In the genomic region with DNA sequence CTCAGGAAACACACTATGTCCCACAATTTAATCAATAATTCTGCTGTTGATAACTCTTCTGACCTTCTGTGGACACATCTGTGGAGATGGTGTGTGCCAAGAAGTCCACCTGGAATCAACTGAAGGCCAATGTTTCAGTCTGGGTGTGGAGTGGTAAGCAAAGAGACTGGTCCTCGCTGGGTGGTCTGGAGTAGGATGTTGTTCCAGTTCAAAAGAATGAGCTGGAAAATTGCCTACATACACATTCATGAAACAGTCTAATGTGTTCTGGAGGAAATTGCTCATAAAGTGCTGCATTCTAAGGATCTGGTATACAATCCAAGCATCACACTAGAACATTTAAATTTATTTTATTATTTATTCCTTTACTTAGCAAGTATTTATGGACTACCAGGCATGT, we compare ENCODE assay signal across 16 cellular contexts. TPM values are rescaled to one million over a fixed set of nuclear protein-coding genes. Genes with fewer than 3 reads are reported as not detected.
"Had no signal": no experiment of that assay in that cellular context is flagged by ENCODE, and none has a peak within 500 bp of the region (broad histone marks: within the 10 kb centered on the region; RNA-seq: fewer than 3 reads in every experiment).

No MANE protein-coding gene starts in this region.

- ATAC-seq: activated T-helper 17 cell treated with anti-CD3 and anti-CD28 coated beads, Interleukin-2, amount 50 U/mL, for 72 hours; body of pancreas; gastroesophageal sphincter; pancreas; T-helper 17 cell had no signal

- H3K4me1 ChIP-seq: body of pancreas, esophagus squamous epithelium, gastroesophageal sphincter, neural progenitor cell, pancreas, transverse colon had no signal

- DNase-seq: activated B cell treated with CpG ODN at 0.5 μM for 24 hours; activated CD4-positive, alpha-beta T cell treated with anti-CD3 and anti-CD28 coated beads, Interleukin-2, amount 10 ng/mL, durations not matched to agents 24 days and 14 days; activated CD8-positive, alpha-beta memory T cell treated with anti-CD3 and anti-CD28 coated beads for 24 hours; activated naive CD4-positive, alpha-beta T cell treated with anti-CD3 and anti-CD28 coated beads for 36 hours; body of pancreas; cerebellar nuclear complex; dorsolateral prefrontal cortex; esophagus squamous epithelium; pancreas; T-helper 17 cell; transverse colon had no signal

- H3K9me3 ChIP-seq: body of pancreas, esophagus squamous epithelium, gastroesophageal sphincter, pancreas, transverse colon had no signal

- H3K27ac ChIP-seq: body of pancreas, dorsolateral prefrontal cortex, esophagus squamous epithelium, gastroesophageal sphincter, neural progenitor cell, pancreas, skin epidermis, transverse colon had no signal

- FAIRE-seq: pancreas, TTC549 had no signal

- H3K27me3 ChIP-seq: body of pancreas, esophagus squamous epithelium, gastroesophageal sphincter, neural progenitor cell, pancreas, transverse colon had no signal

- H3K36me3 ChIP-seq: esophagus squamous epithelium, gastroesophageal sphincter, neural progenitor cell, pancreas, transverse colon had no signal

- H3K4me3 ChIP-seq: body of pancreas, dorsolateral prefrontal cortex, esophagus squamous epithelium, gastroesophageal sphincter, neural progenitor cell, pancreas, skin epidermis, transverse colon had no signal

RNA-seq across cellular contexts. Expression of gene TBX18, which starts 33.9 kb away (rescaled TPM):
- total RNA-seq: activated B cell treated with CpG ODN at 0.5 μM for 24 hours; activated CD4-positive, alpha-beta T cell treated with anti-CD3 and anti-CD28 coated beads, Interleukin-2, amount 10 ng/mL, durations not matched to agents 24 days and 14 days; activated naive CD4-positive, alpha-beta T cell treated with anti-CD3 and anti-CD28 coated beads for 36 hours; activated T-helper 17 cell treated with anti-CD3 and anti-CD28 coated beads, Interleukin-2, amount 50 U/mL, for 72 hours; T-helper 17 cell had no signal
